ENCODE assay signal across 13 cellular contexts in genomic region chr12:45324391-45324790, GRCh38.
DNase-seq lines count a peak whose midpoint lies in the region; ATAC-seq and TF ChIP-seq lines count a peak whose summit lies in the region.
"Had no signal": no experiment of that assay in that cellular context is flagged by ENCODE, and none has a peak within 500 bp of the region (broad histone marks: within the 10 kb centered on the region; RNA-seq: fewer than 3 reads in every experiment).

No MANE protein-coding gene starts in this region.

- DNase-seq in EH (ENCODE audit: low read depth) = peak; percentile 75
- DNase-seq in amniotic epithelial cell (ENCODE audit: low read depth) = peak; percentile 16
- DNase-seq in iris pigment epithelial cell (ENCODE audit: low read depth) = peak; percentile 18
- no peak for DNase-seq in HPDE6-E6E7 (ENCODE audit: extremely low spot score)
- DNase-seq in A673 (ENCODE audit: low spot score) = no peak
- DNase-seq: activated CD4-positive, alpha-beta T cell treated with anti-CD3 and anti-CD28 coated beads, Interleukin-2, amount 10 ng/mL, durations not matched to agents 7 days and 5 days; GOT3; NCI-H187 treated with DMSO at 0.1 percent for 48 hours; substantia nigra had no signal

- H3K9me3 ChIP-seq in HEK293 (ENCODE audit: control insufficient read depth, insufficient read depth, low read depth, low read length) (no peaks in the 10 kb centered on the region), A673 (ENCODE audit: low read depth, low read length, poor library complexity, severe bottlenecking) (no peaks in the 10 kb centered on the region)
- H3K9me3 ChIP-seq: gastroesophageal sphincter had no signal

- intact Hi-C loops in A673 (cut with micrococcal nuclease; ENCODE audit: unreplicated experiment) = no loop called here

- no peaks in the 10 kb centered on the region for H3K27me3 ChIP-seq in A673 (replicated peaks; ENCODE audit: insufficient read depth, low read depth, low read length, poor library complexity)
- H3K27me3 ChIP-seq: gastroesophageal sphincter had no signal

- H3K36me3 ChIP-seq in HEK293 (ENCODE audit: control insufficient read depth in 2 of 2, insufficient read depth in 1 of 2, low read length in 2 of 2) = no peaks in the 10 kb centered on the region
- no peaks in the 10 kb centered on the region for H3K36me3 ChIP-seq in A673 (ENCODE audit: insufficient read depth, low read length, poor library complexity, severe bottlenecking)
- H3K36me3 ChIP-seq: gastroesophageal sphincter had no signal

- CTCF ChIA-PET in HEK293 (lab: Yijun Ruan, JAX) = interaction anchor here (0.7 kb wide), 1 partner anchor 38 kb away, joined by 3 read pairs; no protein-coding TSS in a partner anchor
- CTCF ChIA-PET in A673 (lab: Charles Lee) = no interaction called here

- no TSS peak for BruUV-seq in A673 (replicated peaks; lab: Mats Ljungman, UMichigan)

- no peak overlapping the region for H3K4me3 ChIP-seq in HEK293 (ENCODE audit: low read depth, low read length)
- no peak overlapping the region for H3K4me3 ChIP-seq in A673 (ENCODE audit: low read depth, low read length, poor library complexity, severe bottlenecking)
- H3K4me3 ChIP-seq: gastroesophageal sphincter, SK-N-MC had no signal

- POLR2A ChIA-PET in HEK293 (lab: Yijun Ruan, JAX) = no interaction called here
- POLR2A ChIA-PET in A673 (lab: Charles Lee; ENCODE audit: low non-redundant PET) = no interaction called here

- no peak for TF ChIP-seq CTCF in HEK293 (tag by site-specific recombination; IDR thresholded peaks at IDR 0.05)
- no peak for TF ChIP-seq CTCF in A673 (conservative IDR thresholded peaks at IDR 0.05; ENCODE audit: low read depth, low read length)

- no peak overlapping the region for H3K27ac ChIP-seq in HEK293 (ENCODE audit: extremely low read depth, low read depth, low read length)
- no peak overlapping the region for H3K27ac ChIP-seq in A673 (ENCODE audit: low read depth, low read length, poor library complexity, severe bottlenecking)
- H3K27ac ChIP-seq: SK-N-MC had no signal

- no peaks in the 10 kb centered on the region for H3K4me1 ChIP-seq in HEK293 (ENCODE audit: control insufficient read depth, insufficient read depth, low read length)
- no peaks in the 10 kb centered on the region for H3K4me1 ChIP-seq in A673 (ENCODE audit: insufficient read depth, low read length, poor library complexity, severe bottlenecking)

- ATAC-seq in GM21423 (IDR thresholded peaks at IDR 0.05; ENCODE audit: unreplicated experiment) = no peak
- ATAC-seq: gastroesophageal sphincter had no signal

TF ChIP-seq in HEK293, 187 proteins besides CTCF, POLR2A, EP300 and RAD21:
- TF ChIP-seq GFI1B (tag by site-specific recombination; IDR thresholded peaks at IDR 0.05) = peak; percentile 79
- TF ChIP-seq ZNF112 (tag by site-specific recombination; IDR thresholded peaks at IDR 0.05) = no peak
TF ChIP-seq in HEK293: peak in this region for 1.

Comparison
In these comparisons a context has a peak if more than half of its experiments do, and no peak if none do; other contexts are left out.
1. DNase-seq: peak in EH (single experiment), amniotic epithelial cell (single experiment) and iris pigment epithelial cell (single experiment); none in HPDE6-E6E7 (single experiment) and A673 (single experiment).